ENCODE assay signal across 26 cellular contexts in the genomic region with DNA sequence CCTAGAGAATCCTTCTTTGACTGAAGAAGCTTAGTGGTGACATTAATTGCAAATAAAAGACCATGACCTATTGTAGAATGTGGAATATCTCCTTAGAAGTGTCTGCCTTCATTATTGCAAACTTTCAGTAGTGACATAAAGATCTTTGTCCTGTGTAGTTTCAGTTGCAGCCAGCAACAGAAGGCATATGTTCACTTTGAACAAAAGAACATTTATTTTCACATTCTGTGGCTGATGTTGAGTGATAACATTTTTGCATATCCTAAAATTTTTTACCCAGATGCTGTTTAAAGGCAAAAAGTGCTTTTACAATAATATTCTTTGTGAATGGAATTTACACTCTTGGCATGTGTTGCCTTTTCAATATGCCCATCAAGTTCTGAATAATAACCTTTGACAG.
"Had no signal": no experiment of that assay in that cellular context is flagged by ENCODE, and none has a peak within 500 bp of the region (broad histone marks: within the 10 kb centered on the region; RNA-seq: fewer than 3 reads in every experiment).

No MANE protein-coding gene starts in this region.

- H3K4me3 ChIP-seq: Peyer's patch had no signal

- ATAC-seq: activated CD8-positive, alpha-beta T cell treated with anti-CD3 and anti-CD28 coated beads, Interleukin-2, amount 10 ng/mL, durations not matched to agents 7 days and 5 days; T-helper 17 cell; WTC11 had no signal

- H3K36me3 Mint-ChIP-seq: activated naive CD4-positive, alpha-beta T cell treated with anti-CD3 and anti-CD28 coated beads, Interleukin-2, amount 50 U/mL, for 24 hours; brain had no signal

- DNase-seq: activated CD4-positive, alpha-beta T cell treated with anti-CD3 and anti-CD28 coated beads for 48 hours; activated CD4-positive, alpha-beta T cell treated with anti-CD3 and anti-CD28 coated beads, Interleukin-2, amount 50 U/mL, for 4 hours; activated CD4-positive, CD25-positive, alpha-beta regulatory T cell treated with anti-CD3 and anti-CD28 coated beads, Interleukin-2, amount 50 U/mL, for 72 hours; activated CD8-positive, alpha-beta memory T cell treated with anti-CD3 and anti-CD28 coated beads, Interleukin-2, amount 50 U/mL, for 48 hours; activated CD8-positive, alpha-beta T cell treated with anti-CD3 and anti-CD28 coated beads, Interleukin-2, amount 10 ng/mL, durations not matched to agents 7 days and 5 days; activated effector memory CD4-positive, alpha-beta T cell treated with Interleukin-2 at 50 U/mL for 16 hours; activated naive CD4-positive, alpha-beta T cell; activated T-cell treated with anti-CD3 and anti-CD28 coated beads, Interleukin-2, amount 50 U/mL, for 1 hour; amniotic stem cell; IMR-90; KBM-7; NCI-H1105; NCI-H1436; NCI-H1694 treated with DMSO at 0.1 percent for 48 hours; NCI-H2029 treated with DMSO at 0.1 percent for 48 hours; NCI-H345; NCI-H510A; NCI-H69; Peyer's patch; SHP77; T-helper 17 cell; T-helper 9 cell had no signal

- H3K27me3 ChIP-seq: Peyer's patch had no signal

- H3K9me3 ChIP-seq: Peyer's patch had no signal

- H3K27ac Mint-ChIP-seq: activated CD8-positive, alpha-beta T cell treated with anti-CD3 and anti-CD28 coated beads, Interleukin-2, amount 10 ng/mL, durations not matched to agents 7 days and 5 days; activated naive CD4-positive, alpha-beta T cell treated with anti-CD3 and anti-CD28 coated beads, Interleukin-2, amount 50 U/mL, for 24 hours; activated T-helper 1 cell treated with anti-CD3 and anti-CD28 coated beads, Interleukin-12 subunit alpha, Interleukin-12 subunit beta, Interleukin-2, Interleukin-4 antibody, amounts not matched to agents 30 ng/mL and 10 ng/mL and 1 ng/mL, durations not matched to agents 14 hours and 24 hours and 36 hours; T-helper 17 cell; WTC11 had no signal

- H3K27ac ChIP-seq: Peyer's patch had no signal

- H3K9me3 Mint-ChIP-seq: activated naive CD4-positive, alpha-beta T cell treated with anti-CD3 and anti-CD28 coated beads, Interleukin-2, amount 50 U/mL, for 24 hours; activated T-helper 1 cell treated with anti-CD3 and anti-CD28 coated beads, Interleukin-12 subunit alpha, Interleukin-12 subunit beta, Interleukin-2, Interleukin-4 antibody, amounts not matched to agents 30 ng/mL and 10 ng/mL and 1 ng/mL, durations not matched to agents 14 hours and 24 hours and 36 hours had no signal

- H3K4me1 Mint-ChIP-seq: activated naive CD4-positive, alpha-beta T cell treated with anti-CD3 and anti-CD28 coated beads, Interleukin-2, amount 50 U/mL, for 24 hours; T-helper 17 cell had no signal

- H3K4me1 ChIP-seq: Peyer's patch had no signal

- H3K4me3 Mint-ChIP-seq: activated CD8-positive, alpha-beta T cell treated with anti-CD3 and anti-CD28 coated beads, Interleukin-2, amount 10 ng/mL, durations not matched to agents 7 days and 5 days; activated naive CD4-positive, alpha-beta T cell treated with anti-CD3 and anti-CD28 coated beads, Interleukin-2, amount 50 U/mL, for 24 hours; activated T-helper 1 cell treated with anti-CD3 and anti-CD28 coated beads, Interleukin-12 subunit alpha, Interleukin-12 subunit beta, Interleukin-2, Interleukin-4 antibody, amounts not matched to agents 30 ng/mL and 10 ng/mL and 1 ng/mL, durations not matched to agents 14 hours and 24 hours and 36 hours; brain; T-helper 17 cell; WTC11 had no signal

- H3K36me3 ChIP-seq: Peyer's patch had no signal
